Comparison of ENCODE assay signal across 39 cellular contexts in the genomic region with DNA sequence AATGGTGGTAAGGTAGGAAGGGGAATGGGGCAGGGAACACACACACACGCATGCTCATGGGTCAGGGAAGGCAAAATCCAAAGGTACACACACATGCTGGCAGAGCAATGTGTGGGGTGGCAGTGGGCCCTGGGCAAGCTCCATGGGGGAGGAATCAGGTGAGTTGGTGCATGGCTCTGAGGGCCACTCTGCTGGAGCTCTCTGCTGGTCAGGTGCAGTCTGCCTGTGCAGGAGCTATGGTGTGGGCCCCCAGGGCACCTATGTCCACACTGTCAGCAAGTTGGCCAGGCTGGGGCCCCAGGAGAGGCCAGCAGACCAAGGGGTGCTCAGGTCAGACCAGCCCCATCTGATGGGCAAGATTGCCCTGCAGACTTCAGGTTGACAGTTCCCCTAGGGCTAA.
"Had no signal": no experiment of that assay in that cellular context is flagged by ENCODE, and none has a peak within 500 bp of the region (broad histone marks: within the 10 kb centered on the region; RNA-seq: fewer than 3 reads in every experiment).

No MANE protein-coding gene starts in this region.

- H3K9me3 Mint-ChIP-seq: activated CD4-positive, alpha-beta memory T cell treated with anti-CD3 and anti-CD28 coated beads, Interleukin-2, amount 10 ng/mL, durations not matched to agents 7 days and 5 days; activated naive CD4-positive, alpha-beta T cell treated with anti-CD3 and anti-CD28 coated beads, Interleukin-2, amount 10 ng/mL, durations not matched to agents 7 days and 5 days; activated naive CD4-positive, alpha-beta T cell treated with anti-CD3 and anti-CD28 coated beads, Interleukin-2, amount 50 U/mL, for 24 hours; activated T-helper 2 cell treated with anti-CD3 and anti-CD28 coated beads, Interferon-gamma antibody, Interleukin-2, Interleukin-4, amounts not matched to agents 10 μg/mL and 5 μg/mL and 100 μg/mL, durations not matched to agents 14 hours and 24 hours and 36 hours; central memory CD8-positive, alpha-beta T cell; T-helper 1 cell treated with Interleukin-12 subunit alpha and Interleukin-12 subunit beta and Interleukin-4 antibody, amounts not matched to agents 30 μg/mL and 1 μg/mL, for 36 hours; T-helper 2 cell treated with Interferon-gamma antibody and Interleukin-4, amounts not matched to agents 5 μg/mL and 100 μg/mL, for 36 hours had no signal

- H3K4me3 ChIP-seq: ascending aorta, cardiac muscle cell had no signal

- ATAC-seq: activated CD4-positive, alpha-beta T cell treated with anti-CD3 and anti-CD28 coated beads for 36 hours; activated CD4-positive, CD25-positive, alpha-beta regulatory T cell treated with anti-CD3 and anti-CD28 coated beads, Interleukin-2, amount 50 U/mL, for 24 hours; activated CD8-positive, alpha-beta memory T cell treated with anti-CD3 and anti-CD28 coated beads, Interleukin-2, amount 10 ng/mL, durations not matched to agents 7 days and 5 days; activated CD8-positive, alpha-beta T cell treated with anti-CD3 and anti-CD28 coated beads, Interleukin-2, amount 10 ng/mL, durations not matched to agents 7 days and 5 days; activated naive CD8-positive, alpha-beta T cell treated with anti-CD3 and anti-CD28 coated beads, Interleukin-2, amount 50 U/mL, for 24 hours; WTC11 had no signal

- H3K36me3 ChIP-seq: ascending aorta, cardiac muscle cell, WERI-Rb-1 had no signal

- H3K4me1 Mint-ChIP-seq: activated CD4-positive, alpha-beta memory T cell treated with anti-CD3 and anti-CD28 coated beads, Interleukin-2, amount 10 ng/mL, durations not matched to agents 7 days and 5 days; activated CD4-positive, alpha-beta T cell treated with anti-CD3 and anti-CD28 coated beads for 36 hours; activated CD4-positive, alpha-beta T cell treated with anti-CD3 and anti-CD28 coated beads, Interleukin-2, amount 10 ng/mL, durations not matched to agents 7 days and 5 days; activated CD8-positive, alpha-beta memory T cell treated with anti-CD3 and anti-CD28 coated beads, Interleukin-2, amount 10 ng/mL, durations not matched to agents 7 days and 5 days; activated naive CD4-positive, alpha-beta T cell treated with anti-CD3 and anti-CD28 coated beads, Interleukin-2, amount 10 ng/mL, durations not matched to agents 7 days and 5 days; activated naive CD4-positive, alpha-beta T cell treated with anti-CD3 and anti-CD28 coated beads, Interleukin-2, amount 50 U/mL, for 24 hours; activated naive CD8-positive, alpha-beta T cell treated with anti-CD3 and anti-CD28 coated beads, Interleukin-2, amount 10 ng/mL, durations not matched to agents 7 days and 5 days; activated naive CD8-positive, alpha-beta T cell treated with anti-CD3 and anti-CD28 coated beads, Interleukin-2, amount 50 U/mL, for 24 hours; brain; central memory CD8-positive, alpha-beta T cell had no signal

- H3K36me3 Mint-ChIP-seq: activated CD8-positive, alpha-beta memory T cell treated with anti-CD3 and anti-CD28 coated beads, Interleukin-2, amount 10 ng/mL, durations not matched to agents 7 days and 5 days; activated naive CD4-positive, alpha-beta T cell treated with anti-CD3 and anti-CD28 coated beads, Interleukin-2, amount 10 ng/mL, durations not matched to agents 7 days and 5 days; activated naive CD4-positive, alpha-beta T cell treated with anti-CD3 and anti-CD28 coated beads, Interleukin-2, amount 50 U/mL, for 24 hours; activated naive CD8-positive, alpha-beta T cell; activated naive CD8-positive, alpha-beta T cell treated with anti-CD3 and anti-CD28 coated beads, Interleukin-2, amount 10 ng/mL, durations not matched to agents 7 days and 5 days had no signal

- H3K4me1 ChIP-seq: ascending aorta had no signal

- DNase-seq: activated CD4-positive, alpha-beta memory T cell treated with anti-CD3 and anti-CD28 coated beads, Interleukin-2, amount 10 ng/mL, durations not matched to agents 7 days and 5 days; activated CD4-positive, alpha-beta T cell treated with anti-CD3 and anti-CD28 coated beads for 1 hour; activated CD4-positive, alpha-beta T cell treated with anti-CD3 and anti-CD28 coated beads for 36 hours; activated CD4-positive, alpha-beta T cell treated with anti-CD3 and anti-CD28 coated beads for 48 hours; activated CD4-positive, alpha-beta T cell treated with anti-CD3 and anti-CD28 coated beads, Interleukin-2, amount 10 ng/mL, durations not matched to agents 7 days and 5 days; activated CD4-positive, alpha-beta T cell treated with anti-CD3 and anti-CD28 coated beads, Interleukin-2, amount 50 U/mL, for 48 hours; activated CD4-positive, CD25-positive, alpha-beta regulatory T cell; activated CD8-positive, alpha-beta memory T cell treated with anti-CD3 and anti-CD28 coated beads for 24 hours; activated CD8-positive, alpha-beta memory T cell treated with anti-CD3 and anti-CD28 coated beads, Interleukin-2, amount 10 ng/mL, durations not matched to agents 7 days and 5 days; activated CD8-positive, alpha-beta memory T cell treated with anti-CD3 and anti-CD28 coated beads, Interleukin-2, amount 50 U/mL, for 48 hours; activated CD8-positive, alpha-beta T cell treated with anti-CD3 and anti-CD28 coated beads, Interleukin-2, amount 10 ng/mL, durations not matched to agents 7 days and 5 days; activated effector memory CD4-positive, alpha-beta T cell treated with Interleukin-2 at 50 U/mL for 16 hours; activated gamma-delta T cell; activated naive CD4-positive, alpha-beta T cell treated with anti-CD3 and anti-CD28 coated beads, Interleukin-2, amount 10 ng/mL, durations not matched to agents 7 days and 5 days; activated naive CD4-positive, alpha-beta T cell treated with Interleukin-2 at 50 U/mL for 16 hours; activated naive CD8-positive, alpha-beta T cell treated with anti-CD3 and anti-CD28 coated beads, Interleukin-2, amount 10 ng/mL, durations not matched to agents 7 days and 5 days; activated naive CD8-positive, alpha-beta T cell treated with anti-CD3 and anti-CD28 coated beads, Interleukin-2, amount 50 U/mL, for 24 hours; activated T-cell treated with anti-CD3 and anti-CD28 coated beads, Interleukin-2, amount 50 U/mL, for 24 hours; activated T-cell treated with anti-CD3 and anti-CD28 coated beads, Interleukin-2, amount 50 U/mL, for 48 hours; amygdala; anterior cingulate cortex; caudate nucleus; T-helper 1 cell; T-helper 2 cell; T-helper 9 cell; WERI-Rb-1 had no signal

- H3K27ac ChIP-seq: ascending aorta, cardiac muscle cell, WERI-Rb-1 had no signal

- H3K27me3 ChIP-seq: ascending aorta, cardiac muscle cell had no signal

- FAIRE-seq: bronchial epithelial cell, TTC549 had no signal

- H3K27ac Mint-ChIP-seq: activated CD4-positive, alpha-beta memory T cell treated with anti-CD3 and anti-CD28 coated beads, Interleukin-2, amount 10 ng/mL, durations not matched to agents 7 days and 5 days; activated CD4-positive, alpha-beta T cell treated with anti-CD3 and anti-CD28 coated beads for 36 hours; activated CD4-positive, alpha-beta T cell treated with anti-CD3 and anti-CD28 coated beads, Interleukin-2, amount 10 ng/mL, durations not matched to agents 7 days and 5 days; activated CD8-positive, alpha-beta memory T cell treated with anti-CD3 and anti-CD28 coated beads, Interleukin-2, amount 10 ng/mL, durations not matched to agents 7 days and 5 days; activated CD8-positive, alpha-beta T cell treated with anti-CD3 and anti-CD28 coated beads, Interleukin-2, amount 10 ng/mL, durations not matched to agents 7 days and 5 days; activated naive CD4-positive, alpha-beta T cell treated with anti-CD3 and anti-CD28 coated beads, Interleukin-2, amount 10 ng/mL, durations not matched to agents 7 days and 5 days; activated naive CD4-positive, alpha-beta T cell treated with anti-CD3 and anti-CD28 coated beads, Interleukin-2, amount 50 U/mL, for 24 hours; activated naive CD8-positive, alpha-beta T cell; activated naive CD8-positive, alpha-beta T cell treated with anti-CD3 and anti-CD28 coated beads, Interleukin-2, amount 10 ng/mL, durations not matched to agents 7 days and 5 days; activated naive CD8-positive, alpha-beta T cell treated with anti-CD3 and anti-CD28 coated beads, Interleukin-2, amount 50 U/mL, for 24 hours; activated T-cell treated with anti-CD3 and anti-CD28 coated beads, Interleukin-2, amount 50 U/mL, for 24 hours; activated T-helper 2 cell treated with anti-CD3 and anti-CD28 coated beads, Interferon-gamma antibody, Interleukin-2, Interleukin-4, amounts not matched to agents 10 μg/mL and 5 μg/mL and 100 μg/mL, durations not matched to agents 14 hours and 24 hours and 36 hours; brain; T-helper 1 cell treated with Interleukin-12 subunit alpha and Interleukin-12 subunit beta and Interleukin-4 antibody, amounts not matched to agents 30 μg/mL and 1 μg/mL, for 36 hours; T-helper 2 cell treated with Interferon-gamma antibody and Interleukin-4, amounts not matched to agents 5 μg/mL and 100 μg/mL, for 36 hours; WTC11 had no signal

- H3K4me3 Mint-ChIP-seq: activated CD4-positive, alpha-beta memory T cell treated with anti-CD3 and anti-CD28 coated beads, Interleukin-2, amount 10 ng/mL, durations not matched to agents 7 days and 5 days; activated CD4-positive, alpha-beta T cell treated with anti-CD3 and anti-CD28 coated beads for 36 hours; activated CD4-positive, alpha-beta T cell treated with anti-CD3 and anti-CD28 coated beads, Interleukin-2, amount 10 ng/mL, durations not matched to agents 7 days and 5 days; activated CD8-positive, alpha-beta memory T cell treated with anti-CD3 and anti-CD28 coated beads, Interleukin-2, amount 10 ng/mL, durations not matched to agents 7 days and 5 days; activated CD8-positive, alpha-beta T cell treated with anti-CD3 and anti-CD28 coated beads, Interleukin-2, amount 10 ng/mL, durations not matched to agents 7 days and 5 days; activated naive CD4-positive, alpha-beta T cell treated with anti-CD3 and anti-CD28 coated beads, Interleukin-2, amount 10 ng/mL, durations not matched to agents 7 days and 5 days; activated naive CD4-positive, alpha-beta T cell treated with anti-CD3 and anti-CD28 coated beads, Interleukin-2, amount 50 U/mL, for 24 hours; activated naive CD8-positive, alpha-beta T cell; activated naive CD8-positive, alpha-beta T cell treated with anti-CD3 and anti-CD28 coated beads, Interleukin-2, amount 10 ng/mL, durations not matched to agents 7 days and 5 days; activated naive CD8-positive, alpha-beta T cell treated with anti-CD3 and anti-CD28 coated beads, Interleukin-2, amount 50 U/mL, for 24 hours; activated T-cell treated with anti-CD3 and anti-CD28 coated beads, Interleukin-2, amount 50 U/mL, for 24 hours; brain; central memory CD8-positive, alpha-beta T cell; T-helper 1 cell treated with Interleukin-12 subunit alpha and Interleukin-12 subunit beta and Interleukin-4 antibody, amounts not matched to agents 30 μg/mL and 1 μg/mL, for 36 hours; T-helper 2 cell treated with Interferon-gamma antibody and Interleukin-4, amounts not matched to agents 5 μg/mL and 100 μg/mL, for 36 hours; WTC11 had no signal
